9 cellular contexts compared by ENCODE assay signal in the genomic region with DNA sequence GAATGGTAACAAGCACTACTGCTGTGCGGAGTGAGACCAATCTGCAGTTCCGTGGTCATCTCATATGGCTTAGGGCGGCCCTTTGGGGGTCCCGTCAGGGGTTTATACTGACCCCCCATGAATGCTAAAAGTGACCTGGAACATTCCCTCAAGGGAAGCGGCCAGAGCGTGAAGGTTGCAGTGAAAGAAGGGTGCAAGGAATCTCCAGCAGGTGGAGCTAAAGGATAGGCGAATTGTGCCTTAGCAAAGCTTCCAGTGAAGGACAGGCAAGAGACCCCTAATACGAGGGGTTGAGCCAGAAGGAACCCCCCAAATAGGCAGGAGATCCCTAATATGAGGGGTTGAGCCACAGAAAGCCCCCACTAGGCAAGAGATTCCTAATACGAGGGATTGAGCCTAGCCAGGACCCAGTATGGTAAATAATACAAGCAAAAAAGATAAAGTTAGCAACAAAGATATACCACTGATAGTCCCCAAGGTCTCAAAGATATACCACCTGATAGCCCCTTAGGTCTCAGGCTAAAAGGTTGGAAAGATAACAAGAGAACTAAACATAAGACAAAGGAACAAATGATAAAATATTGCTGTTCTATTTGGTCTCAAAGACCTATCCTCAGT. TPM values are rescaled to one million over a fixed set of nuclear protein-coding genes. Genes with fewer than 3 reads are reported as not detected.
DNase-seq lines count a peak whose midpoint lies in the region; ATAC-seq and TF ChIP-seq lines count a peak whose summit lies in the region.
"Had no signal": no experiment of that assay in that cellular context is flagged by ENCODE, and none has a peak within 500 bp of the region (broad histone marks: within the 10 kb centered on the region; RNA-seq: fewer than 3 reads in every experiment).

No MANE protein-coding gene starts in this region.

- intact Hi-C loops in activated T-helper 1 cell treated with anti-CD3 and anti-CD28 coated beads, Interleukin-12 subunit alpha, Interleukin-12 subunit beta, Interleukin-2, Interleukin-4 antibody, amounts not matched to agents 30 ng/mL and 10 ng/mL and 1 ng/mL, durations not matched to agents 14 hours and 24 hours and 36 hours (cut with micrococcal nuclease) = loop anchor here (1.0 to 2.0 kb wide), 6 partner anchors 28 to 284 kb away; partner anchors contain the start of gene NME6
- intact Hi-C loops in ovary (cut with DNase I) (loop anchor here in 3 of 4 donors (5.0 to 10.0 kb wide), 4 partner anchors 161 to 281 kb away; partner anchors contain the start of genes PLXNB1 (in 2 of the 3) and PFKFB4 (in 1 of the 3)), aorta (cut with DNase I) (loop anchor here (2.0 to 10.0 kb wide), 2 partner anchors 163 to 271 kb away; no protein-coding TSS in a partner anchor)

- TF ChIP-seq POLR2A in ovary (IDR thresholded peaks at IDR 0.05) = no peak

- WGBS in ovary, 3 donors = 6 to 10% (median 8%) methylated on average over 9 of the region's 9 CpGs
- 7 to 10% methylated on average over 9 of the region's 9 CpGs for WGBS in aorta, 2 donors

- H3K27ac ChIP-seq in OCI-LY3 (ENCODE audit: low read length) = no peak overlapping the region
- no peak overlapping the region for H3K27ac ChIP-seq in ovary
- no peak overlapping the region for H3K27ac ChIP-seq in aorta (ENCODE audit: low read depth in 1 of 2, low read length in 2 of 2)

- H3K36me3 Mint-ChIP-seq in activated T-helper 1 cell treated with anti-CD3 and anti-CD28 coated beads, Interleukin-12 subunit alpha, Interleukin-12 subunit beta, Interleukin-2, Interleukin-4 antibody, amounts not matched to agents 30 ng/mL and 10 ng/mL and 1 ng/mL, durations not matched to agents 14 hours and 24 hours and 36 hours (ENCODE audit: low read depth) = peaks cover 13% of the 10 kb centered on the region

- peak; percentile 86 for TF ChIP-seq CTCF in OCI-LY3 (IDR thresholded peaks at IDR 0.05; ENCODE audit: low read depth, low read length)
- TF ChIP-seq CTCF in ovary (IDR thresholded peaks at IDR 0.05) = peak; percentile 25 to 60 (median 60)

- peaks cover 35% of the 10 kb centered on the region for H3K4me1 Mint-ChIP-seq in activated T-helper 1 cell treated with anti-CD3 and anti-CD28 coated beads, Interleukin-12 subunit alpha, Interleukin-12 subunit beta, Interleukin-2, Interleukin-4 antibody, amounts not matched to agents 30 ng/mL and 10 ng/mL and 1 ng/mL, durations not matched to agents 14 hours and 24 hours and 36 hours (ENCODE audit: low read depth)

- H3K9me3 Mint-ChIP-seq in activated T-helper 1 cell treated with anti-CD3 and anti-CD28 coated beads, Interleukin-12 subunit alpha, Interleukin-12 subunit beta, Interleukin-2, Interleukin-4 antibody, amounts not matched to agents 30 ng/mL and 10 ng/mL and 1 ng/mL, durations not matched to agents 14 hours and 24 hours and 36 hours = no peaks in the 10 kb centered on the region

- no peak overlapping the region for H3K4me2 ChIP-seq in OCI-LY3 (ENCODE audit: low read length)

- ATAC-seq in aorta (ENCODE audit: low FRiP score) = peak; percentile 56
- ATAC-seq in HG02759 (IDR thresholded peaks at IDR 0.05; ENCODE audit: unreplicated experiment) = no peak

- no peak overlapping the region for H3K9ac ChIP-seq in OCI-LY3 (ENCODE audit: low read length)

- no peak overlapping the region for H2AFZ ChIP-seq in OCI-LY3 (ENCODE audit: low read depth, low read length)

- TF ChIP-seq EP300 in ovary (IDR thresholded peaks at IDR 0.05) = no peak

- no peaks in the 10 kb centered on the region for H3K79me2 ChIP-seq in OCI-LY3 (ENCODE audit: low read length)

- no peak overlapping the region for H3K4me3 ChIP-seq in OCI-LY3 (ENCODE audit: low read length)
- H3K4me3 ChIP-seq in ovary = no peak overlapping the region
- no peak overlapping the region for H3K4me3 ChIP-seq in aorta (ENCODE audit: low read length in 2 of 2)

- H4K20me1 ChIP-seq in OCI-LY3 (ENCODE audit: insufficient read depth, low read length) = 0 out of 2 replicates have a peak, but pooled peaks cover 5% of the 10 kb centered on the region

- H3K27me3 Mint-ChIP-seq in activated T-helper 1 cell treated with anti-CD3 and anti-CD28 coated beads, Interleukin-12 subunit alpha, Interleukin-12 subunit beta, Interleukin-2, Interleukin-4 antibody, amounts not matched to agents 30 ng/mL and 10 ng/mL and 1 ng/mL, durations not matched to agents 14 hours and 24 hours and 36 hours (ENCODE audit: insufficient read depth) = no peaks in the 10 kb centered on the region

- H3K27ac Mint-ChIP-seq in activated T-helper 1 cell treated with anti-CD3 and anti-CD28 coated beads, Interleukin-12 subunit alpha, Interleukin-12 subunit beta, Interleukin-2, Interleukin-4 antibody, amounts not matched to agents 30 ng/mL and 10 ng/mL and 1 ng/mL, durations not matched to agents 14 hours and 24 hours and 36 hours = no peak overlapping the region

- H3K4me1 ChIP-seq in OCI-LY3 (ENCODE audit: low read length) = peaks cover 1% of the 10 kb centered on the region
- no peaks in the 10 kb centered on the region for H3K4me1 ChIP-seq in ovary (ENCODE audit: insufficient read depth)
- H3K4me1 ChIP-seq in aorta (ENCODE audit: control insufficient read depth in 1 of 2, insufficient read depth in 2 of 2, low read length in 2 of 2) = no peaks in the 10 kb centered on the region

- H3K36me3 ChIP-seq in OCI-LY3 (replicated peaks; ENCODE audit: low read depth, low read length) (peaks cover 25% of the 10 kb centered on the region), ovary (no peaks in the 10 kb centered on the region), aorta (ENCODE audit: control insufficient read depth in 1 of 2, insufficient read depth in 2 of 2, low read length in 1 of 2) (no peaks in the 10 kb centered on the region)

- H3K9me3 ChIP-seq in OCI-LY3 (ENCODE audit: insufficient read depth, low read length) (no peaks in the 10 kb centered on the region), ovary (no peaks in the 10 kb centered on the region), aorta (ENCODE audit: control insufficient read depth, low read length) (no peaks in the 10 kb centered on the region)

- peak; percentile 45 for DNase-seq in COLO668 (lab: John Stamatoyannopoulos, UW; ENCODE audit: unreplicated experiment)
- DNase-seq in HPDE6-E6E7 (ENCODE audit: extremely low spot score) = peak; percentile 11
- peak; percentile 35 for DNase-seq in activated T-helper 1 cell treated with anti-CD3 and anti-CD28 coated beads, Interleukin-12 subunit alpha, Interleukin-12 subunit beta, Interleukin-2, Interleukin-4 antibody, amounts not matched to agents 30 ng/mL and 10 ng/mL and 1 ng/mL, durations not matched to agents 14 hours and 24 hours and 36 hours (ENCODE audit: low spot score)
- DNase-seq in foreskin melanocyte = peak; percentile 50
- peak; percentile 34 to 52 (median 43) for DNase-seq in ovary
- no peak for DNase-seq in aorta

- no peaks in the 10 kb centered on the region for H3K27me3 ChIP-seq in OCI-LY3 (ENCODE audit: low read depth, low read length)
- H3K27me3 ChIP-seq in ovary = no peaks in the 10 kb centered on the region
- no peaks in the 10 kb centered on the region for H3K27me3 ChIP-seq in aorta (ENCODE audit: control insufficient read depth in 1 of 2, insufficient read depth in 2 of 2, low read length in 1 of 2)

- no peak overlapping the region for H3K4me3 Mint-ChIP-seq in activated T-helper 1 cell treated with anti-CD3 and anti-CD28 coated beads, Interleukin-12 subunit alpha, Interleukin-12 subunit beta, Interleukin-2, Interleukin-4 antibody, amounts not matched to agents 30 ng/mL and 10 ng/mL and 1 ng/mL, durations not matched to agents 14 hours and 24 hours and 36 hours

RNA-seq across cellular contexts. Expression of gene NME6, which starts 27.5 kb away (rescaled TPM):
- total RNA-seq in activated T-helper 1 cell treated with anti-CD3 and anti-CD28 coated beads, Interleukin-12 subunit alpha, Interleukin-12 subunit beta, Interleukin-2, Interleukin-4 antibody, amounts not matched to agents 30 ng/mL and 10 ng/mL and 1 ng/mL, durations not matched to agents 14 hours and 24 hours and 36 hours = 40.7 and 41.8 TPM in 2 replicates
- 10 to 100 TPM; 17.8 to 35.7 (median 30.5) TPM for total RNA-seq in ovary
- polyA plus RNA-seq in ovary = 10 to 100 TPM; 13.3 to 16.8 TPM
- 10 to 100 TPM; 17.2 to 27.7 TPM for total RNA-seq in aorta
- 10 to 100 TPM; 11.7 to 19.0 TPM for polyA plus RNA-seq in aorta

RNA-seq across cellular contexts. Expression of gene ZNF589, which starts 32.8 kb away (rescaled TPM):
- total RNA-seq in activated T-helper 1 cell treated with anti-CD3 and anti-CD28 coated beads, Interleukin-12 subunit alpha, Interleukin-12 subunit beta, Interleukin-2, Interleukin-4 antibody, amounts not matched to agents 30 ng/mL and 10 ng/mL and 1 ng/mL, durations not matched to agents 14 hours and 24 hours and 36 hours = 33.0 and 34.2 TPM in 2 replicates
- total RNA-seq in ovary = 10 to 100 TPM in 6 of 7 donors, 1 to 10 TPM in 1; 9.7 to 17.8 (median 14.4) TPM
- polyA plus RNA-seq in ovary = 10 to 100 TPM in 1 of 2 donors, 1 to 10 TPM in 1; 7.9 to 18.8 TPM
- 10 to 100 TPM in 1 of 2 donors, 1 to 10 TPM in 1; 7.1 to 19.4 TPM for total RNA-seq in aorta
- 1 to 10 TPM; 2.5 to 6.7 TPM for polyA plus RNA-seq in aorta

RNA-seq across cellular contexts. Expression of gene CAMP, which starts 50.4 kb away (rescaled TPM):
- not detected in 2 replicates for total RNA-seq in activated T-helper 1 cell treated with anti-CD3 and anti-CD28 coated beads, Interleukin-12 subunit alpha, Interleukin-12 subunit beta, Interleukin-2, Interleukin-4 antibody, amounts not matched to agents 30 ng/mL and 10 ng/mL and 1 ng/mL, durations not matched to agents 14 hours and 24 hours and 36 hours
- 1 to 10 TPM in 1 of 7 donors, not detected in 6; 1.1 TPM for total RNA-seq in ovary
- polyA plus RNA-seq in ovary = under 1 TPM in 1 of 2 donors, not detected in 1; 0.12 TPM
- under 1 TPM; 0.65 to 0.90 TPM for total RNA-seq in aorta
- polyA plus RNA-seq in aorta = 1 to 10 TPM in 1 of 2 donors, not detected in 1; 4.0 TPM
- total RNA-seq: T-helper 1 cell treated with Interleukin-12 subunit alpha and Interleukin-12 subunit beta and Interleukin-4 antibody, amounts not matched to agents 30 ng/mL and 1 ng/mL, for 36 hours had no signal

RNA-seq across cellular contexts. Expression of gene SPINK8, which starts 59.8 kb away (rescaled TPM):
- total RNA-seq in activated T-helper 1 cell treated with anti-CD3 and anti-CD28 coated beads, Interleukin-12 subunit alpha, Interleukin-12 subunit beta, Interleukin-2, Interleukin-4 antibody, amounts not matched to agents 30 ng/mL and 10 ng/mL and 1 ng/mL, durations not matched to agents 14 hours and 24 hours and 36 hours = not detected in 2 replicates
- not detected for total RNA-seq in ovary
- not detected for polyA plus RNA-seq in ovary
- not detected for total RNA-seq in aorta
- not detected for polyA plus RNA-seq in aorta
- total RNA-seq: T-helper 1 cell treated with Interleukin-12 subunit alpha and Interleukin-12 subunit beta and Interleukin-4 antibody, amounts not matched to agents 30 ng/mL and 1 ng/mL, for 36 hours had no signal

Comparison
In these comparisons a context has a peak if more than half of its experiments do, and no peak if none do; other contexts are left out.
1. DNase-seq: peak in COLO668 (single experiment), HPDE6-E6E7 (single experiment), activated T-helper 1 cell treated with anti-CD3 and anti-CD28 coated beads, Interleukin-12 subunit alpha, Interleukin-12 subunit beta, Interleukin-2, Interleukin-4 antibody, amounts not matched to agents 30 ng/mL and 10 ng/mL and 1 ng/mL, durations not matched to agents 14 hours and 24 hours and 36 hours (single experiment), foreskin melanocyte (single experiment) and ovary (5 of 5); none in aorta (0 of 2).